Comparison of ENCODE assay signal across 8 cellular contexts in the genomic region with DNA sequence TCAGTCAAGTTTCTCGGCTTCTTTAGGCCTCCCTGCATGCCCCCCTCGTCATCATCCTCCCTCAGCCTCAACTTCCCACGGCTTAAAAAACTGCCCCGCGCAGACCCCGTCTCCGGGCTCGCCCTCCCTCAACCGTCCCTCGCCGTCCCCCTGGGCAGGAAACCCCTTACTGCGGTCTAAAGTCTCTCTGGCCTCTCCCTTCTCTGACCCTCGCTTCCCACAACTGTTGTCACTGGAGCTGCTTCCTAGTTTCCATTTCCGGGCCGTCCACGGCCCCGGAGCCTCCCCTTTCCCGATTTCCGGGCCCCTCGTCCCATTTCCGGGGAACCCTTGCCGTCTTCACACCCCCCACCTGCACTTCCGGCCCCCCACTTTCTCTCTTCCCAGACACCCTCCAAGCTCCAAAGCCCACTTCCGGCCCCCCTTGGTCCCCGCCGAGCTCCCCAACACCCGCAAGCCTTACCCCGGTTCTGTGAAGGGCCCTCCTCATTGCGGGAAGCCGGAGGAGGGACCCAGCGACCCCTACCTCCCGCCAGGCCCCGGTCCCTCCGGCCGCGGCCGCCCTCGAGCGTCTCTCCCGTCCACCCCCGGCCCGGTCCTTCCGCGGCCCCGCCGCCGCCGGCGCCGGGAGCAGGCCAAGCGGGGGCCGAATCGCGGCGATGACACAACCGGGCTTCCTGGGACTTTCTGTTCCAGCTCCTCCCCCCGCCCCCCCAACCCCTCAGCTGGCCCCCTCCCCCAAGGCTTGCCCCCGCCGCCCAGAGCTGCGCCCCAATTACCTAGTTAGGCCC. TPM values are rescaled to one million over a fixed set of nuclear protein-coding genes. Genes with fewer than 3 reads are reported as not detected.
A peak's percentile ranks its signal among the peaks of the same experiment; 100 is the strongest.
DNase-seq lines count a peak whose midpoint lies in the region; ATAC-seq, FAIRE-seq and TF ChIP-seq lines count a peak whose summit lies in the region.

No MANE protein-coding gene starts in this region.

- intact Hi-C loops in testis (cut with DNase I; ENCODE audit: low total_unique reads) = no loop called here

- DNase-seq in COR-L47 (lab: John Stamatoyannopoulos, UW) = peak; percentile 21
- peak; percentile 75 for DNase-seq in HK-2 (ENCODE audit: unreplicated experiment)
- DNase-seq in RCC 7860 (ENCODE audit: low spot score) = peak; percentile 45
- peak; percentile 62 for DNase-seq in activated naive CD4-positive, alpha-beta T cell treated with Interleukin-2 at 50 U/mL for 16 hours
- peak in 55 of 56 donors; percentile 14 to 92 (median 75) for DNase-seq in nucleus accumbens (lab: John Stamatoyannopoulos, UW)
- DNase-seq in testis = peak; percentile 82

- ATAC-seq in GM19467 (IDR thresholded peaks at IDR 0.05; ENCODE audit: unreplicated experiment) (peak; percentile 18), gastroesophageal sphincter (peak; percentile 57)

- no peaks in the 10 kb centered on the region for H3K9me3 ChIP-seq in gastroesophageal sphincter
- H3K9me3 ChIP-seq in testis = no peaks in the 10 kb centered on the region

- H3K4me3 ChIP-seq in gastroesophageal sphincter = peak overlapping the region; percentile 70 to 96
- peak overlapping the region; percentile 91 to 92 for H3K4me3 ChIP-seq in testis

- 0 to 1% methylated on average over 24 to 26 of the region's 60 CpGs for WGBS in gastroesophageal sphincter (ENCODE audit: low coverage in 1 of 2), 2 donors
- 1% methylated on average over 51 to 59 of the region's 60 CpGs for WGBS in testis, 2 donors

- TF ChIP-seq CTCF in gastroesophageal sphincter (IDR thresholded peaks at IDR 0.05) (no peak), testis (IDR thresholded peaks at IDR 0.05) (no peak)

- H3K27me3 ChIP-seq in gastroesophageal sphincter (no peaks in the 10 kb centered on the region), testis (no peaks in the 10 kb centered on the region)

- TF ChIP-seq POLR2A in gastroesophageal sphincter (IDR thresholded peaks at IDR 0.05) (peak in 1 of 2 donors; percentile 8), testis (IDR thresholded peaks at IDR 0.05) (no peak)

- H3K27ac ChIP-seq in gastroesophageal sphincter (peak overlapping the region; percentile 94 to 100 (median 98)), testis (peak overlapping the region; percentile 99)

- H3K4me1 ChIP-seq in gastroesophageal sphincter (peaks cover 0 to 52% (median 9%) of the 10 kb centered on the region in 3 donors), testis (peaks cover 5% of the 10 kb centered on the region)

- H3K36me3 ChIP-seq in gastroesophageal sphincter = peaks cover 0 to 9% of the 10 kb centered on the region in 2 donors
- H3K36me3 ChIP-seq in testis (ENCODE audit: low read depth, missing control alignments) = no peaks in the 10 kb centered on the region

- no peak for FAIRE-seq in RCC 7860 (lab: Jason Lieb, UNC)

- TF ChIP-seq EP300 in gastroesophageal sphincter (IDR thresholded peaks at IDR 0.05) = no peak

RNA-seq across cellular contexts. Expression of a gene that starts 0.5 kb away (rescaled TPM):
- total RNA-seq in gastroesophageal sphincter (100 to 1,000 TPM; 138 to 203 (median 185) TPM), testis (100 to 1,000 TPM; 342 to 373 TPM)
- polyA plus RNA-seq in testis (ENCODE audit: insufficient read depth, low read depth, low replicate concordance) = 443 TPM

RNA-seq across cellular contexts. Expression of a gene that starts 1.0 kb away (rescaled TPM):
- total RNA-seq in gastroesophageal sphincter = 1 to 10 TPM; 2.2 to 3.6 (median 3.4) TPM
- 1 to 10 TPM; 6.8 to 7.1 TPM for total RNA-seq in testis
- polyA plus RNA-seq in testis (ENCODE audit: insufficient read depth, low read depth, low replicate concordance) = 16.8 TPM

Comparison
In these comparisons a context has a peak if more than half of its experiments do, and no peak if none do; other contexts are left out.
1. Peak in every context shown above with its lines: DNase-seq, ATAC-seq, H3K4me3 ChIP-seq and H3K27ac ChIP-seq.
2. DNase-seq: peak in every context shown above with its lines; median percentile 82 in testis; 75 in HK-2; 75 in nucleus accumbens; 62 in activated naive CD4-positive, alpha-beta T cell treated with Interleukin-2 at 50 U/mL for 16 hours; 45 in RCC 7860; 21 in COR-L47.